In genomic region chr6:20212392-20213111, GRCh38 we compare ENCODE assay signal across 8 cellular contexts. TPM values are rescaled to one million over a fixed set of nuclear protein-coding genes. Genes with fewer than 3 reads are reported as not detected.
A peak's percentile ranks its signal among the peaks of the same experiment; 100 is the strongest.
DNase-seq lines count a peak whose midpoint lies in the region; ATAC-seq and TF ChIP-seq lines count a peak whose summit lies in the region.

TSS of gene MBOAT1 (minus strand) at chr6:20212469. CDS start at chr6:20212234, 235 bp downstream.

- peak in 3 of 4 donors; percentile 12 to 31 (median 22) for TF ChIP-seq CTCF in right lobe of liver (IDR thresholded peaks at IDR 0.05)

- no peaks in the 10 kb centered on the region for H3K9me3 ChIP-seq in right lobe of liver

- peaks cover 35% of the 10 kb centered on the region for H3K4me1 Mint-ChIP-seq in dendritic cell treated with granulocyte-macrophage colony-stimulating factor and Interleukin-4, amounts not matched to agents 40 ng/mL and 50 ng/mL, for 4 days (ENCODE audit: low read depth)

- peak within 1 kb of the TSS; percentile 97 for H3K27ac Mint-ChIP-seq in dendritic cell treated with granulocyte-macrophage colony-stimulating factor and Interleukin-4, amounts not matched to agents 40 ng/mL and 50 ng/mL, for 4 days

- no peaks in the 10 kb centered on the region for H3K27me3 Mint-ChIP-seq in dendritic cell treated with granulocyte-macrophage colony-stimulating factor and Interleukin-4, amounts not matched to agents 40 ng/mL and 50 ng/mL, for 4 days

- H3K36me3 Mint-ChIP-seq in dendritic cell treated with granulocyte-macrophage colony-stimulating factor and Interleukin-4, amounts not matched to agents 40 ng/mL and 50 ng/mL, for 4 days (ENCODE audit: low read depth), result peaks cover 9% of the 10 kb centered on the region

- peak; percentile 87 for TF ChIP-seq POLR2A in right lobe of liver (IDR thresholded peaks at IDR 0.05)

- 2% methylated on average over 26 of the region's 60 CpGs for WGBS in right lobe of liver (ENCODE audit: insufficient coverage, low coverage, low lambda C conversion rate, missing lambda C conversion rate)

- peak within 1 kb of the TSS; percentile 66 to 83 (median 74) for H3K4me3 ChIP-seq in right lobe of liver

- peak; percentile 80 for DNase-seq in Ammon's horn (ENCODE audit: low spot score)
- DNase-seq in NCI-H446 treated with DMSO at 0.1 percent for 48 hours (lab: John Stamatoyannopoulos, UW), result peak; percentile 73
- DNase-seq in activated CD4-positive, alpha-beta T cell treated with anti-CD3 and anti-CD28 coated beads for 48 hours, result peak; percentile 75
- DNase-seq in right lobe of liver, result peak; percentile 95 to 96 (median 95)
- peak; percentile 61 for DNase-seq in stimulated activated CD4-positive, alpha-beta T cell treated with anti-CD3 and anti-CD28 coated beads, Interleukin-4, amount 100 ng/mL, for 24 hours

- intact Hi-C loops in dendritic cell treated with granulocyte-macrophage colony-stimulating factor and Interleukin-4, amounts not matched to agents 40 ng/mL and 50 ng/mL, for 4 days (cut with micrococcal nuclease), result loop anchor here (2.0 to 10.0 kb wide), 5 partner anchors 44 to 322 kb away; partner anchors contain the start of genes CDKAL1 and E2F3
- intact Hi-C loops in right lobe of liver (cut with DNase I), result no loop called here

- no peaks in the 10 kb centered on the region for H3K27me3 ChIP-seq in right lobe of liver

- peaks cover 0 to 4% (median 0%) of the 10 kb centered on the region in 4 donors for H3K4me1 ChIP-seq in right lobe of liver

- H3K4me3 Mint-ChIP-seq in dendritic cell treated with granulocyte-macrophage colony-stimulating factor and Interleukin-4, amounts not matched to agents 40 ng/mL and 50 ng/mL, for 4 days, result peak within 1 kb of the TSS; percentile 81

- H3K36me3 ChIP-seq in right lobe of liver, result no peaks in the 10 kb centered on the region

- H3K9me3 Mint-ChIP-seq in dendritic cell treated with granulocyte-macrophage colony-stimulating factor and Interleukin-4, amounts not matched to agents 40 ng/mL and 50 ng/mL, for 4 days, result no peaks in the 10 kb centered on the region

- peak; percentile 84 for ATAC-seq in GM19035 (IDR thresholded peaks at IDR 0.05; ENCODE audit: unreplicated experiment)
- ATAC-seq in HG03280 (IDR thresholded peaks at IDR 0.05; ENCODE audit: unreplicated experiment), result peak; percentile 73
- ATAC-seq in right lobe of liver, result peak; percentile 95 to 99 (median 96)

- H3K27ac ChIP-seq in right lobe of liver, result peak within 1 kb of the TSS; percentile 73 to 90 (median 84)

RNA-seq across cellular contexts. Expression of gene MBOAT1, which starts in this region (rescaled TPM):
- total RNA-seq in right lobe of liver, result 10 to 100 TPM in 1 of 6 experiments, 1 to 10 TPM in 5; 3.6 to 10.0 (median 5.9) TPM

Comparison
In these comparisons a context has a peak if more than half of its experiments do, and no peak if none do; other contexts are left out.
1. Peak in every context shown above with its lines: DNase-seq, ATAC-seq, H3K4me3 ChIP-seq and H3K27ac ChIP-seq.